Comparison of ENCODE assay signal across 19 cellular contexts in genomic region chr17:75838410-75838809, GRCh38. TPM values are rescaled to one million over a fixed set of nuclear protein-coding genes. Genes with fewer than 3 reads are reported as not detected.
DNase-seq lines count a peak whose midpoint lies in the region; ATAC-seq and TF ChIP-seq lines count a peak whose summit lies in the region.
"Had no signal": no experiment of that assay in that cellular context is flagged by ENCODE, and none has a peak within 500 bp of the region (broad histone marks: within the 10 kb centered on the region; RNA-seq: fewer than 3 reads in every experiment).

No MANE protein-coding gene starts in this region.

- peak overlapping the region in 1 of 11 experiments; percentile 52; a peak in 1 of 22 replicates for H3K9ac ChIP-seq in BLaER1 treated with 17β-estradiol and CSF1 and Interleukin-3, amounts not matched to agents 10 nM and 100 nM
- H3K9ac ChIP-seq in neuronal stem cell (ENCODE audit: low read depth, low read length, poor library complexity): no peak overlapping the region

- no peaks in the 10 kb centered on the region for H3K27me3 Mint-ChIP-seq in activated naive CD4-positive, alpha-beta T cell treated with anti-CD3 and anti-CD28 coated beads, Interleukin-2, amount 50 U/mL, for 24 hours
- H3K27me3 Mint-ChIP-seq in T-helper 17 cell: no peaks in the 10 kb centered on the region

- H2BK12ac ChIP-seq in neuronal stem cell (ENCODE audit: low read length): no peak overlapping the region

- H3K79me1 ChIP-seq in neuronal stem cell (ENCODE audit: low read depth, low read length): peaks cover 2% of the 10 kb centered on the region

- POLR2A ChIA-PET in HEK293T (lab: Yijun Ruan, JAX): interaction anchor here (0.6 kb wide), 1 partner anchor 59 kb away, joined by 3 read pairs; a partner anchor contains a TSS

- no peaks in the 10 kb centered on the region for H3K27me3 ChIP-seq in BLaER1 treated with 17β-estradiol and CSF1 and Interleukin-3, amounts not matched to agents 10 nM and 100 nM
- H3K27me3 ChIP-seq in neuronal stem cell (ENCODE audit: control insufficient read depth in 3 of 3, insufficient read depth in 3 of 3, low read depth in 1 of 3, low read length in 3 of 3): no peaks in the 10 kb centered on the region
- H3K27me3 ChIP-seq: MG63 had no signal

- no peak overlapping the region for H2AK5ac ChIP-seq in neuronal stem cell (ENCODE audit: low read depth, low read length)

- H3K4me3 ChIP-seq in BLaER1 treated with 17β-estradiol and CSF1 and Interleukin-3, amounts not matched to agents 10 nM and 100 nM: no peak overlapping the region
- no peak overlapping the region for H3K4me3 ChIP-seq in neuronal stem cell (ENCODE audit: low read length in 2 of 2)
- H3K4me3 ChIP-seq: A549, MG63 had no signal

- H3K36me3 Mint-ChIP-seq in activated naive CD4-positive, alpha-beta T cell treated with anti-CD3 and anti-CD28 coated beads, Interleukin-2, amount 50 U/mL, for 24 hours: no peaks in the 10 kb centered on the region
- no peaks in the 10 kb centered on the region for H3K36me3 Mint-ChIP-seq in activated naive CD4-positive, alpha-beta T cell treated with anti-CD3 and anti-CD28 coated beads, Interleukin-2, amount 50 U/mL, for 72 hours
- peaks cover 2% of the 10 kb centered on the region for H3K36me3 Mint-ChIP-seq in T-helper 17 cell (ENCODE audit: low read depth)

- no peak overlapping the region for H3K4me3 Mint-ChIP-seq in activated naive CD4-positive, alpha-beta T cell treated with anti-CD3 and anti-CD28 coated beads, Interleukin-2, amount 50 U/mL, for 24 hours
- no peak overlapping the region for H3K4me3 Mint-ChIP-seq in T-helper 17 cell

- peaks cover 0 to 69% (median 29%) of the 10 kb centered on the region in 11 experiments; a peak in 17 of 22 replicates for H4K20me1 ChIP-seq in BLaER1 treated with 17β-estradiol and CSF1 and Interleukin-3, amounts not matched to agents 10 nM and 100 nM

- no peak for ATAC-seq in activated naive CD4-positive, alpha-beta T cell treated with anti-CD3 and anti-CD28 coated beads, Interleukin-2, amount 50 U/mL, for 72 hours
- ATAC-seq in T-helper 17 cell: no peak
- ATAC-seq: A549 had no signal

- H2AFZ ChIP-seq in neuronal stem cell (ENCODE audit: low read length): no peak overlapping the region

- H2BK120ac ChIP-seq in neuronal stem cell (ENCODE audit: low read depth, low read length): no peak overlapping the region

- no CpG with 5 or more reads among the region's 15 CpGs for WGBS in neuronal stem cell (ENCODE audit: extremely low coverage in 2 of 2, insufficient read length in 2 of 2, insufficient replicate concordance in 1 of 2), 2 donors

- H4K91ac ChIP-seq in neuronal stem cell (ENCODE audit: low read depth, low read length, poor library complexity): no peak overlapping the region

- H3K23ac ChIP-seq in neuronal stem cell (ENCODE audit: low read depth, low read length, poor library complexity): no peak overlapping the region

- peaks cover 24% of the 10 kb centered on the region for H3K4me1 Mint-ChIP-seq in activated naive CD4-positive, alpha-beta T cell treated with anti-CD3 and anti-CD28 coated beads, Interleukin-2, amount 50 U/mL, for 24 hours
- H3K4me1 Mint-ChIP-seq in T-helper 17 cell: peaks cover 9% of the 10 kb centered on the region

- no peak overlapping the region for H3K14ac ChIP-seq in neuronal stem cell (ENCODE audit: low read length)

- H3K18ac ChIP-seq in neuronal stem cell (ENCODE audit: low read length): no peak overlapping the region

- peak overlapping the region in 1 of 11 experiments; percentile 31; a peak in 1 of 22 replicates for H3K27ac ChIP-seq in BLaER1 treated with 17β-estradiol and CSF1 and Interleukin-3, amounts not matched to agents 10 nM and 100 nM
- no peak overlapping the region for H3K27ac ChIP-seq in neuronal stem cell (replicated peaks; ENCODE audit: low read length)
- H3K27ac ChIP-seq: A549, C4-2B had no signal

- H3K4ac ChIP-seq in neuronal stem cell (ENCODE audit: low read length): no peak overlapping the region

- no peak for DNase-seq in activated naive CD4-positive, alpha-beta T cell treated with anti-CD3 and anti-CD28 coated beads, Interleukin-2, amount 50 U/mL, for 72 hours (ENCODE audit: low spot score in 2 of 2)
- DNase-seq in T-helper 17 cell (no peak), neuronal stem cell (ENCODE audit: low spot score) (no peak), HEK293T (ENCODE audit: extremely low spot score) (no peak), NCI-H1694 treated with DMSO at 0.1 percent for 48 hours (lab: John Stamatoyannopoulos, UW) (no peak)
- DNase-seq: Caco-2, DMS153, Karpas-422, MG63, NCI-H1092, NCI-H146, NCI-H2081 treated with DMSO at 0.1 percent for 48 hours, NCI-H510A, NCI-H774, RPMI8226 had no signal

- CTCF ChIA-PET in HEK293T (lab: Yijun Ruan, JAX): interaction anchor here (1.3 kb wide), 1 partner anchor 10 kb away, joined by 5 read pairs; no protein-coding TSS in a partner anchor

- peak overlapping the region; percentile 21 to 91 (median 79); a peak in 18 of 22 replicates for H3K4me2 ChIP-seq in BLaER1 treated with 17β-estradiol and CSF1 and Interleukin-3, amounts not matched to agents 10 nM and 100 nM
- H3K4me2 ChIP-seq in neuronal stem cell (ENCODE audit: insufficient read depth, low read length, poor library complexity, severe bottlenecking): no peak overlapping the region
- H3K4me2 ChIP-seq: A549 had no signal

- peaks cover 40 to 89% (median 82%) of the 10 kb centered on the region in 11 experiments for H3K36me3 ChIP-seq in BLaER1 treated with 17β-estradiol and CSF1 and Interleukin-3, amounts not matched to agents 10 nM and 100 nM
- H3K36me3 ChIP-seq in neuronal stem cell (replicated peaks in 1 of 2; ENCODE audit: control insufficient read depth in 2 of 2, insufficient read depth in 2 of 2, low read length in 2 of 2): no peaks in the 10 kb centered on the region
- H3K36me3 ChIP-seq: MG63 had no signal

- no peaks in the 10 kb centered on the region for H3K9me3 Mint-ChIP-seq in activated naive CD4-positive, alpha-beta T cell treated with anti-CD3 and anti-CD28 coated beads, Interleukin-2, amount 50 U/mL, for 24 hours
- no peaks in the 10 kb centered on the region for H3K9me3 Mint-ChIP-seq in activated naive CD4-positive, alpha-beta T cell treated with anti-CD3 and anti-CD28 coated beads, Interleukin-2, amount 50 U/mL, for 72 hours

- no peaks in the 10 kb centered on the region for H3K9me3 ChIP-seq in BLaER1 treated with 17β-estradiol and CSF1 and Interleukin-3, amounts not matched to agents 10 nM and 100 nM (replicated peaks in 1 of 11)
- no peaks in the 10 kb centered on the region for H3K9me3 ChIP-seq in T-helper 17 cell (ENCODE audit: control insufficient read depth, low read length, poor library complexity, severe bottlenecking)
- no peaks in the 10 kb centered on the region for H3K9me3 ChIP-seq in neuronal stem cell (replicated peaks in 1 of 2; ENCODE audit: control insufficient read depth in 2 of 2, insufficient read depth in 1 of 2, low read depth in 1 of 2, low read length in 2 of 2)
- H3K9me3 ChIP-seq: A549, Caco-2, MG63 had no signal

- peak overlapping the region; percentile 70 for H3K27ac Mint-ChIP-seq in activated naive CD4-positive, alpha-beta T cell treated with anti-CD3 and anti-CD28 coated beads, Interleukin-2, amount 50 U/mL, for 24 hours
- H3K27ac Mint-ChIP-seq in activated naive CD4-positive, alpha-beta T cell treated with anti-CD3 and anti-CD28 coated beads, Interleukin-2, amount 50 U/mL, for 72 hours: no peak overlapping the region
- H3K27ac Mint-ChIP-seq in T-helper 17 cell: peak overlapping the region; percentile 56

- peak overlapping the region; percentile 71 for H2BK15ac ChIP-seq in neuronal stem cell (ENCODE audit: low read length)

- H2BK5ac ChIP-seq in neuronal stem cell (ENCODE audit: low read length): no peak overlapping the region

- H4K8ac ChIP-seq in neuronal stem cell (ENCODE audit: low read depth, low read length): no peak overlapping the region

- H3K4me1 ChIP-seq in BLaER1 treated with 17β-estradiol and CSF1 and Interleukin-3, amounts not matched to agents 10 nM and 100 nM: peaks cover 60 to 87% (median 76%) of the 10 kb centered on the region in 10 experiments
- peaks cover 0 to 9% of the 10 kb centered on the region in 2 donors for H3K4me1 ChIP-seq in neuronal stem cell (ENCODE audit: control insufficient read depth in 2 of 2, insufficient read depth in 1 of 2, low read depth in 1 of 2, low read length in 2 of 2)
- H3K4me1 ChIP-seq: A549, Caco-2 had no signal

TF ChIP-seq in HEK293T, 16 proteins besides CTCF, POLR2A, EP300 and RAD21 (continues in another document):
- TF ChIP-seq SUZ12 (IDR thresholded peaks at IDR 0.05) (no peak), ARNT (IDR thresholded peaks at IDR 0.05) (no peak), BHLHE40 (IDR thresholded peaks at IDR 0.05; ENCODE audit: borderline replicate concordance) (no peak), SP1 (IDR thresholded peaks at IDR 0.05) (no peak), HDGF (IDR thresholded peaks at IDR 0.05; ENCODE audit: borderline replicate concordance) (no peak), CTBP1 (IDR thresholded peaks at IDR 0.05; ENCODE audit: borderline replicate concordance) (no peak), FOXA1 (IDR thresholded peaks at IDR 0.05) (no peak), FOXK2 (IDR thresholded peaks at IDR 0.05) (no peak), L3MBTL2 (conservative IDR thresholded peaks at IDR 0.05) (no peak), TARDBP (IDR thresholded peaks at IDR 0.05) (no peak), ZNF384 (IDR thresholded peaks at IDR 0.05) (no peak)

RNA-seq across cellular contexts. Expression of gene UNC13D, which starts 5.8 kb away (rescaled TPM):
- total RNA-seq in activated naive CD4-positive, alpha-beta T cell treated with anti-CD3 and anti-CD28 coated beads, Interleukin-2, amount 50 U/mL, for 72 hours: 100 to 1,000 TPM; 128 to 143 TPM
- total RNA-seq in T-helper 17 cell: 100 to 1,000 TPM; 164 TPM
- 1.4 TPM for polyA plus RNA-seq in neuronal stem cell (2013, experiment 1 of 2)
- 0.90 TPM for polyA plus RNA-seq in neuronal stem cell (2013, experiment 2 of 2)

RNA-seq across cellular contexts. Expression of gene WBP2, which starts 16.7 kb away (rescaled TPM):
- total RNA-seq in activated naive CD4-positive, alpha-beta T cell treated with anti-CD3 and anti-CD28 coated beads, Interleukin-2, amount 50 U/mL, for 72 hours: 100 to 1,000 TPM in 1 of 2 donors, 10 to 100 TPM in 1; 78.2 to 144 TPM
- total RNA-seq in T-helper 17 cell: 100 to 1,000 TPM in 1 of 2 donors, 10 to 100 TPM in 1; 86.0 to 114 TPM
- polyA plus RNA-seq in neuronal stem cell (2013, experiment 1 of 2): 80.4 TPM
- polyA plus RNA-seq in neuronal stem cell (2013, experiment 2 of 2): 79.8 TPM

RNA-seq across cellular contexts. Expression of gene TRIM47, which starts 40.0 kb away (rescaled TPM):
- 10 to 100 TPM; 11.5 to 26.2 TPM for total RNA-seq in activated naive CD4-positive, alpha-beta T cell treated with anti-CD3 and anti-CD28 coated beads, Interleukin-2, amount 50 U/mL, for 72 hours
- total RNA-seq in T-helper 17 cell: 1 to 10 TPM; 4.5 to 9.4 TPM
- polyA plus RNA-seq in neuronal stem cell (2013, experiment 1 of 2): 1.2 TPM
- polyA plus RNA-seq in neuronal stem cell (2013, experiment 2 of 2): 0.68 TPM

RNA-seq across cellular contexts. Expression of gene UNK, which starts 53.8 kb away (rescaled TPM):
- 10 to 100 TPM; 15.3 to 29.3 TPM for total RNA-seq in activated naive CD4-positive, alpha-beta T cell treated with anti-CD3 and anti-CD28 coated beads, Interleukin-2, amount 50 U/mL, for 72 hours
- total RNA-seq in T-helper 17 cell: 10 to 100 TPM; 30.3 to 33.4 TPM
- polyA plus RNA-seq in neuronal stem cell (2013, experiment 1 of 2): 25.1 TPM
- 26.8 TPM for polyA plus RNA-seq in neuronal stem cell (2013, experiment 2 of 2)

RNA-seq across cellular contexts. Expression of gene TRIM65, which starts 58.3 kb away (rescaled TPM):
- 10 to 100 TPM; 16.2 to 31.9 TPM for total RNA-seq in activated naive CD4-positive, alpha-beta T cell treated with anti-CD3 and anti-CD28 coated beads, Interleukin-2, amount 50 U/mL, for 72 hours
- total RNA-seq in T-helper 17 cell: 10 to 100 TPM; 19.8 to 23.6 TPM
- 15.8 TPM for polyA plus RNA-seq in neuronal stem cell (2013, experiment 1 of 2)
- 14.6 TPM for polyA plus RNA-seq in neuronal stem cell (2013, experiment 2 of 2)

Comparison
In these comparisons a context has a peak if more than half of its experiments do, and no peak if none do; other contexts are left out.
1. H3K27ac Mint-ChIP-seq: peak in activated naive CD4-positive, alpha-beta T cell treated with anti-CD3 and anti-CD28 coated beads, Interleukin-2, amount 50 U/mL, for 24 hours (single experiment) and T-helper 17 cell (single experiment); none in activated naive CD4-positive, alpha-beta T cell treated with anti-CD3 and anti-CD28 coated beads, Interleukin-2, amount 50 U/mL, for 72 hours (0 of 2).